28 cellular contexts compared by ENCODE assay signal in the genomic region with DNA sequence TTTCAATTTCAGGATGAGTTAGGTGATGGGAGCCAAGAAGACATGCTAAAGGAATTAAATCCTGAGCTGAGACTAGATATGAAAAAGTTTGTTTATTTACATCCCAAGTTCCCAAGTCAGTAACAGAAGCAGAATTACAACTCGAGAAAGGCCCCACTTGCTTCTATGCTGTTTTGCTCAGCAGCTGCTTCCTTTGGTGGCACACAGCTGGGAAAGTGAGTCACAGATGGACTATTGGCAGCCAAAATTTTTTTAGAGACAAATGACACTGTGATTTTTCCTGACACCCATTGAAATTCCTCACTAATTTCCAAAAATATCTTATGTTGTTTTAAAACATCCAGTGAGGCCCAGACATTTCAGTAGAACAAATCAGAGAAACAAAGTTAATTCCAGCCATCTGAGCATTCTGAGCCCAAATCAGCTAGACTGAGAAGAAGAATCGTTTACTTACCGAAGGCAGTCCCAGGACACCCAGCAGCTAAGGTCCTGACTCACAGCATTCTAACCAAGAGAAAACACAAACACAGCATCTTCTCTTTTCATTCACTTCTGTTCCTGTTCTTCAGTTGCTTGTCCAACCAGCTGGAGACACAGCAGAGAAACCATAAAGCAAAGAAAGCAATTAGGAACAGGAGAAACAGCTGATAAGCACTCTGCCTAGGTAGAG.
A peak's percentile ranks its signal among the peaks of the same experiment; 100 is the strongest.
DNase-seq lines count a peak whose midpoint lies in the region; ATAC-seq lines count a peak whose summit lies in the region.
"Had no signal": no experiment of that assay in that cellular context is flagged by ENCODE, and none has a peak within 500 bp of the region (broad histone marks: within the 10 kb centered on the region; RNA-seq: fewer than 3 reads in every experiment).

No MANE protein-coding gene starts in this region.

- H3K36me3 ChIP-seq in KOPT-K1 (ENCODE audit: insufficient read depth, low read length): no peaks in the 10 kb centered on the region
- H3K36me3 ChIP-seq in subcutaneous abdominal adipose tissue (ENCODE audit: control insufficient read depth in 5 of 5, insufficient read depth in 5 of 5, low read length in 5 of 5): no peaks in the 10 kb centered on the region
- H3K36me3 ChIP-seq: BLaER1 treated with 17β-estradiol and CSF1 and Interleukin-3, amounts not matched to agents 10 nM and 100 nM; left lung; sigmoid colon; WERI-Rb-1 had no signal

- H3K36me3 Mint-ChIP-seq in effector memory CD8-positive, alpha-beta T cell (ENCODE audit: insufficient read depth): no peaks in the 10 kb centered on the region
- H3K36me3 Mint-ChIP-seq: activated naive CD4-positive, alpha-beta T cell treated with anti-CD3 and anti-CD28 coated beads, Interleukin-2, amount 10 ng/mL, durations not matched to agents 7 days and 5 days had no signal

- no peak overlapping the region for H3K4me3 Mint-ChIP-seq in effector memory CD8-positive, alpha-beta T cell
- H3K4me3 Mint-ChIP-seq: activated CD4-positive, alpha-beta T cell treated with anti-CD3 and anti-CD28 coated beads, Interleukin-2, amount 10 ng/mL, durations not matched to agents 24 days and 14 days; activated naive CD4-positive, alpha-beta T cell treated with anti-CD3 and anti-CD28 coated beads, Interleukin-2, amount 10 ng/mL, durations not matched to agents 7 days and 5 days; activated T-cell treated with anti-CD3 and anti-CD28 coated beads, Interleukin-2, amount 50 U/mL, for 72 hours; T-helper 2 cell treated with Interferon-gamma antibody and Interleukin-4, amounts not matched to agents 5 μg/mL and 100 μg/mL, for 36 hours had no signal

- no peak overlapping the region for H3K4me3 ChIP-seq in subcutaneous abdominal adipose tissue (ENCODE audit: low read depth in 1 of 5, low read length in 5 of 5)
- H3K4me3 ChIP-seq: BLaER1 treated with 17β-estradiol and CSF1 and Interleukin-3, amounts not matched to agents 10 nM and 100 nM; left lung; sigmoid colon had no signal

- no peaks in the 10 kb centered on the region for H3K9me3 Mint-ChIP-seq in effector memory CD8-positive, alpha-beta T cell
- H3K9me3 Mint-ChIP-seq: activated CD4-positive, alpha-beta T cell treated with anti-CD3 and anti-CD28 coated beads, Interleukin-2, amount 10 ng/mL, durations not matched to agents 24 days and 14 days; activated naive CD4-positive, alpha-beta T cell treated with anti-CD3 and anti-CD28 coated beads, Interleukin-2, amount 10 ng/mL, durations not matched to agents 7 days and 5 days; activated T-cell treated with anti-CD3 and anti-CD28 coated beads, Interleukin-2, amount 50 U/mL, for 72 hours; T-helper 2 cell treated with Interferon-gamma antibody and Interleukin-4, amounts not matched to agents 5 μg/mL and 100 μg/mL, for 36 hours had no signal

- peak; percentile 72 for DNase-seq in brain pericyte (ENCODE audit: low read depth, low spot score)
- peak; percentile 28 for DNase-seq in islet precursor cell
- DNase-seq in GDM1 (lab: John Stamatoyannopoulos, UW): no peak
- DNase-seq in HT-29 (ENCODE audit: low spot score): no peak
- no peak for DNase-seq in effector memory CD8-positive, alpha-beta T cell
- DNase-seq: activated CD4-positive, alpha-beta T cell treated with anti-CD3 and anti-CD28 coated beads, Interleukin-2, amount 10 ng/mL, durations not matched to agents 24 days and 14 days; activated naive CD4-positive, alpha-beta T cell treated with anti-CD3 and anti-CD28 coated beads, Interleukin-2, amount 10 ng/mL, durations not matched to agents 7 days and 5 days; activated T-cell treated with anti-CD3 and anti-CD28 coated beads, Interleukin-2, amount 50 U/mL, for 72 hours; COR-L47; DMS79 treated with DMSO at 0.1 percent for 48 hours; foreskin fibroblast; left lung; NCI-H1092 treated with DMSO at 0.1 percent for 48 hours; NCI-H187 treated with DMSO at 0.1 percent for 48 hours; NCI-H226; RPMI8226; sigmoid colon; substantia nigra; WERI-Rb-1 had no signal

- ATAC-seq in GM18519 (IDR thresholded peaks at IDR 0.05; ENCODE audit: low FRiP score, unreplicated experiment): no peak
- ATAC-seq in effector memory CD8-positive, alpha-beta T cell (replicated peaks): no peak
- ATAC-seq: activated T-cell treated with anti-CD3 and anti-CD28 coated beads, Interleukin-2, amount 50 U/mL, for 72 hours; HCT116; left lung; SK-N-SH treated with all-trans-retinoic acid at 6 μM for 48 hours had no signal

- no peaks in the 10 kb centered on the region for H3K27me3 Mint-ChIP-seq in effector memory CD8-positive, alpha-beta T cell
- H3K27me3 Mint-ChIP-seq: activated CD4-positive, alpha-beta T cell treated with anti-CD3 and anti-CD28 coated beads, Interleukin-2, amount 10 ng/mL, durations not matched to agents 24 days and 14 days; activated naive CD4-positive, alpha-beta T cell treated with anti-CD3 and anti-CD28 coated beads, Interleukin-2, amount 10 ng/mL, durations not matched to agents 7 days and 5 days had no signal

- H3K27me3 ChIP-seq in subcutaneous abdominal adipose tissue (ENCODE audit: control insufficient read depth in 5 of 5, insufficient read depth in 4 of 5, low read length in 5 of 5): no peaks in the 10 kb centered on the region
- H3K27me3 ChIP-seq: BLaER1 treated with 17β-estradiol and CSF1 and Interleukin-3, amounts not matched to agents 10 nM and 100 nM; left lung; sigmoid colon had no signal

- H3K27ac Mint-ChIP-seq in effector memory CD8-positive, alpha-beta T cell: no peak overlapping the region
- H3K27ac Mint-ChIP-seq: activated CD4-positive, alpha-beta T cell treated with anti-CD3 and anti-CD28 coated beads, Interleukin-2, amount 10 ng/mL, durations not matched to agents 24 days and 14 days; activated naive CD4-positive, alpha-beta T cell treated with anti-CD3 and anti-CD28 coated beads, Interleukin-2, amount 10 ng/mL, durations not matched to agents 7 days and 5 days; activated T-cell treated with anti-CD3 and anti-CD28 coated beads, Interleukin-2, amount 50 U/mL, for 72 hours; T-helper 2 cell treated with Interferon-gamma antibody and Interleukin-4, amounts not matched to agents 5 μg/mL and 100 μg/mL, for 36 hours had no signal

- H3K27ac ChIP-seq in KOPT-K1 (ENCODE audit: low read depth, low read length, poor library complexity, severe bottlenecking) (peak overlapping the region; percentile 8), subcutaneous abdominal adipose tissue (ENCODE audit: low read depth, low read length) (peak overlapping the region; percentile 0)
- H3K27ac ChIP-seq: BLaER1 treated with 17β-estradiol and CSF1 and Interleukin-3, amounts not matched to agents 10 nM and 100 nM; HL-60; left lung; parathyroid adenoma; sigmoid colon; WERI-Rb-1 had no signal

- peaks cover 0 to 7% (median 4%) of the 10 kb centered on the region in 5 donors for H3K4me1 ChIP-seq in subcutaneous abdominal adipose tissue (ENCODE audit: control insufficient read depth in 5 of 5, insufficient read depth in 5 of 5, low read length in 5 of 5)
- H3K4me1 ChIP-seq: left lung, parathyroid adenoma, sigmoid colon had no signal

- H3K9me3 ChIP-seq in KOPT-K1 (ENCODE audit: insufficient read depth, low read length, poor library complexity, severe bottlenecking) (no peaks in the 10 kb centered on the region), subcutaneous abdominal adipose tissue (ENCODE audit: control insufficient read depth in 5 of 5, low read length in 5 of 5) (no peaks in the 10 kb centered on the region)
- H3K9me3 ChIP-seq: BLaER1 treated with 17β-estradiol and CSF1 and Interleukin-3, amounts not matched to agents 10 nM and 100 nM; left lung; sigmoid colon had no signal

- H3K9ac ChIP-seq in subcutaneous abdominal adipose tissue (ENCODE audit: low read length in 5 of 5): no peak overlapping the region
- H3K9ac ChIP-seq: BLaER1 treated with 17β-estradiol and CSF1 and Interleukin-3, amounts not matched to agents 10 nM and 100 nM; parathyroid adenoma had no signal

- no peaks in the 10 kb centered on the region for H3K4me1 Mint-ChIP-seq in effector memory CD8-positive, alpha-beta T cell (ENCODE audit: low read depth in 2 of 2)
- H3K4me1 Mint-ChIP-seq: activated CD4-positive, alpha-beta T cell treated with anti-CD3 and anti-CD28 coated beads, Interleukin-2, amount 10 ng/mL, durations not matched to agents 24 days and 14 days; activated naive CD4-positive, alpha-beta T cell treated with anti-CD3 and anti-CD28 coated beads, Interleukin-2, amount 10 ng/mL, durations not matched to agents 7 days and 5 days had no signal

Comparison
In these comparisons a context has a peak if more than half of its experiments do, and no peak if none do; other contexts are left out.
1. DNase-seq: peak in brain pericyte (single experiment) and islet precursor cell (single experiment); none in GDM1 (single experiment), HT-29 (single experiment) and effector memory CD8-positive, alpha-beta T cell (0 of 3).